In genomic region chr5:174410716-174411512, GRCh38 we compare ENCODE assay signal across 15 cellular contexts.
DNase-seq lines count a peak whose midpoint lies in the region; ATAC-seq lines count a peak whose summit lies in the region.
"Had no signal": no experiment of that assay in that cellular context is flagged by ENCODE, and none has a peak within 500 bp of the region (broad histone marks: within the 10 kb centered on the region; RNA-seq: fewer than 3 reads in every experiment).

No MANE protein-coding gene starts in this region.

- no peak for ATAC-seq in HG03521 (IDR thresholded peaks at IDR 0.05; ENCODE audit: unreplicated experiment)
- ATAC-seq in HG02938 (IDR thresholded peaks at IDR 0.05; ENCODE audit: unreplicated experiment) = no peak
- ATAC-seq: gastroesophageal sphincter; lower lobe of right lung; naive thymus-derived CD4-positive, alpha-beta T cell had no signal

- in situ Hi-C loops in Caki2 (cut with HindIII; ENCODE audit: low pct_unique_long_range_greater_than_20kb, low sequenced_read_pairs) = loop anchor here (10.0 kb wide), 1 partner anchor 86 kb away; no protein-coding TSS in a partner anchor

- DNase-seq in Caki2 (ENCODE audit: low read depth) (peak; percentile 99), HT1080 (ENCODE audit: low read depth) (peak; percentile 69), SW480 (ENCODE audit: low spot score) (peak; percentile 48), iris pigment epithelial cell (ENCODE audit: low read depth) (peak; percentile 6), NCI-H526 (lab: John Stamatoyannopoulos, UW) (no peak), 8988T (no peak)
- DNase-seq: activated CD4-positive, CD25-positive, alpha-beta regulatory T cell; Caco-2; Kasumi-1; lower lobe of right lung; naive thymus-derived CD4-positive, alpha-beta T cell; NCI-H1436 had no signal

Comparison
In these comparisons a context has a peak if more than half of its experiments do, and no peak if none do; other contexts are left out.
1. DNase-seq: peak in Caki2 (single experiment), HT1080 (single experiment), SW480 (single experiment) and iris pigment epithelial cell (single experiment); none in NCI-H526 (0 of 2) and 8988T (single experiment).